In genomic region chr22:50699754-50700386, GRCh38 we compare ENCODE assay signal across 11 cellular contexts. TPM values are rescaled to one million over a fixed set of nuclear protein-coding genes. Genes with fewer than 3 reads are reported as not detected.
DNase-seq lines count a peak whose midpoint lies in the region; ATAC-seq and TF ChIP-seq lines count a peak whose summit lies in the region.
"Had no signal": no experiment of that assay in that cellular context is flagged by ENCODE, and none has a peak within 500 bp of the region (broad histone marks: within the 10 kb centered on the region; RNA-seq: fewer than 3 reads in every experiment).

No MANE protein-coding gene starts in this region.

- no peak overlapping the region for H3K27ac Mint-ChIP-seq in GM23338

- H3K36me3 ChIP-seq in GM23338 (ENCODE audit: insufficient read depth) (no peaks in the 10 kb centered on the region), RWPE2 (ENCODE audit: low read depth) (no peaks in the 10 kb centered on the region; the same call in 1 of the 2 replicates), psoas muscle (ENCODE audit: insufficient read depth in 1 of 2, low read depth in 1 of 2) (peaks cover 0 to 8% of the 10 kb centered on the region in 2 donors)

- no peak overlapping the region for H3K4me2 ChIP-seq in GM23338

- DNase-seq in GM23338 (ENCODE audit: low spot score) (peak; percentile 80), RWPE2 (ENCODE audit: low spot score) (peak; percentile 40), cardiac septum (ENCODE audit: low spot score) (peak; percentile 4), psoas muscle (peak in 1 of 2 donors; percentile 16), HCEC 1CT (no peak), foreskin melanocyte (no peak)
- DNase-seq: central memory CD4-positive, alpha-beta T cell; EL; KG1; stimulated activated CD4-positive, alpha-beta T cell treated with anti-CD3 and anti-CD28 coated beads, Interleukin-2, amount 100 ng/mL, for 24 hours had no signal

- no peak overlapping the region for H3K27ac ChIP-seq in GM23338 (ENCODE audit: low read depth)
- H3K27ac ChIP-seq in RWPE2 (ENCODE audit: poor library complexity, severe bottlenecking): no peak overlapping the region
- no peak overlapping the region for H3K27ac ChIP-seq in psoas muscle

- no peak overlapping the region for H2AFZ ChIP-seq in GM23338

- H3K9me2 ChIP-seq in GM23338 (ENCODE audit: insufficient read depth): no peaks in the 10 kb centered on the region

- H3K36me3 Mint-ChIP-seq in GM23338 (ENCODE audit: low read depth): no peaks in the 10 kb centered on the region; the same call in 2 of the 3 replicates

- H3K4me1 Mint-ChIP-seq in GM23338: peaks cover 8% of the 10 kb centered on the region; the same call in 2 of the 3 replicates

- no peaks in the 10 kb centered on the region for H3K9me3 ChIP-seq in RWPE2 (ENCODE audit: severe bottlenecking)
- no peaks in the 10 kb centered on the region for H3K9me3 ChIP-seq in psoas muscle

- WGBS in psoas muscle, 3 donors: 73 to 76% (median 75%) methylated on average over 15 of the region's 15 CpGs

- no peak overlapping the region for H3K4me3 Mint-ChIP-seq in GM23338

- H3K4me1 ChIP-seq in GM23338 (ENCODE audit: insufficient read depth) (no peaks in the 10 kb centered on the region), RWPE2 (ENCODE audit: insufficient read depth, poor library complexity, severe bottlenecking) (no peaks in the 10 kb centered on the region), psoas muscle (peaks cover 5% of the 10 kb centered on the region)

- intact Hi-C loops in cardiac septum (cut with DNase I) (loop anchor here (5.0 kb wide), 1 partner anchor 73 kb away; the partner anchor contains the start of gene ARSA), psoas muscle (cut with DNase I) (loop anchor here in 1 of 2 donors (5.0 kb wide), 1 partner anchor 73 kb away; the partner anchor contains the start of gene ARSA)

- peaks cover 32% of the 10 kb centered on the region for H3K27me3 Mint-ChIP-seq in GM23338 (ENCODE audit: insufficient read depth, low read depth, poor library complexity)

- TF ChIP-seq CTCF in GM23338 (conservative IDR thresholded peaks at IDR 0.05; ENCODE audit: low read depth in 2 of 2) (peak; percentile 64 to 87), RWPE2 (IDR thresholded peaks at IDR 0.05; ENCODE audit: poor library complexity, severe bottlenecking) (peak; percentile 24), psoas muscle (IDR thresholded peaks at IDR 0.05) (peak; percentile 5)

- H3K27me3 ChIP-seq in GM23338 (ENCODE audit: insufficient read depth): peaks cover 19% of the 10 kb centered on the region
- H3K27me3 ChIP-seq in RWPE2 (ENCODE audit: insufficient read depth, poor library complexity, severe bottlenecking): no peaks in the 10 kb centered on the region
- peaks cover 0 to 6% (median 0%) of the 10 kb centered on the region in 3 donors for H3K27me3 ChIP-seq in psoas muscle (ENCODE audit: insufficient read depth in 3 of 3, low read length in 2 of 3)

- ATAC-seq in GM23338: peak; percentile 73
- no peak for ATAC-seq in RWPE2 (ENCODE audit: low read depth)
- ATAC-seq in psoas muscle: no peak
- ATAC-seq in HG03135 (IDR thresholded peaks at IDR 0.05; ENCODE audit: unreplicated experiment): no peak

- H3K9me3 Mint-ChIP-seq in GM23338: no peaks in the 10 kb centered on the region; the same call in 2 of the 3 replicates

- H3K4me3 ChIP-seq in GM23338: no peak overlapping the region
- H3K4me3 ChIP-seq in RWPE2 (ENCODE audit: severe bottlenecking): no peak overlapping the region
- H3K4me3 ChIP-seq in psoas muscle: no peak overlapping the region

- no peaks in the 10 kb centered on the region for H4K20me1 ChIP-seq in GM23338 (replicated peaks; ENCODE audit: insufficient read depth)

- peaks cover 5% of the 10 kb centered on the region; the same call in 1 of the 2 replicates for H3F3A ChIP-seq in GM23338 (replicated peaks; ENCODE audit: low read depth)

- no peaks in the 10 kb centered on the region for H3K79me2 ChIP-seq in GM23338 (replicated peaks; ENCODE audit: insufficient read depth)

TF ChIP-seq in GM23338, 12 proteins besides CTCF, POLR2A, EP300 and RAD21:
- TF ChIP-seq JUNB (IDR thresholded peaks at IDR 0.05; ENCODE audit: unreplicated experiment): no peak
- TF ChIP-seq CREB1 (CRISPR knock-in tag; IDR thresholded peaks at IDR 0.05; ENCODE audit: low read depth): 0 out of 2 replicates have a peak, but pooled peaks have one; percentile 20

RNA-seq across cellular contexts. Expression of gene SHANK3, which starts 27.2 kb away (rescaled TPM):
- total RNA-seq in GM23338 (2014; rRNA removed; shearing (Covaris generic)): 4.9 and 5.1 TPM in 2 replicates
- polyA plus RNA-seq in GM23338 (2016; fragmentation: Nextera tagmentation; extraction: Ambion mirVana) (0.52 and 0.56 TPM in 2 replicates), psoas muscle (1 to 10 TPM; 4.2 to 9.3 (median 4.8) TPM)
- total RNA-seq in cardiac septum (25.9 TPM), psoas muscle (10 to 100 TPM in 3 of 4 donors, 1 to 10 TPM in 1; 7.5 to 16.3 (median 13.5) TPM)

RNA-seq across cellular contexts. Expression of gene ACR, which starts 38.1 kb away (rescaled TPM):
- total RNA-seq in GM23338 (2014; rRNA removed; shearing (Covaris generic)): 2.2 TPM in 1 of 2 replicates, not detected in the other
- polyA plus RNA-seq in GM23338 (2016; fragmentation: Nextera tagmentation; extraction: Ambion mirVana): not detected in 2 replicates
- total RNA-seq in cardiac septum: 0.40 TPM
- total RNA-seq in psoas muscle: under 1 TPM in 3 of 4 donors, not detected in 1; 0.26 to 0.82 (median 0.64) TPM
- polyA plus RNA-seq in psoas muscle: under 1 TPM in 2 of 3 donors, not detected in 1; 0.10 to 0.19 TPM

Comparison
In these comparisons a context has a peak if more than half of its experiments do, and no peak if none do; other contexts are left out.
1. DNase-seq: peak in GM23338 (single experiment), RWPE2 (single experiment) and cardiac septum (single experiment); none in HCEC 1CT (single experiment) and foreskin melanocyte (single experiment).
2. CTCF ChIP-seq: peak in every context shown above with its lines; median percentile 76 in GM23338; 24 in RWPE2; 5 in psoas muscle.